16 cellular contexts compared by ENCODE assay signal in the genomic region with DNA sequence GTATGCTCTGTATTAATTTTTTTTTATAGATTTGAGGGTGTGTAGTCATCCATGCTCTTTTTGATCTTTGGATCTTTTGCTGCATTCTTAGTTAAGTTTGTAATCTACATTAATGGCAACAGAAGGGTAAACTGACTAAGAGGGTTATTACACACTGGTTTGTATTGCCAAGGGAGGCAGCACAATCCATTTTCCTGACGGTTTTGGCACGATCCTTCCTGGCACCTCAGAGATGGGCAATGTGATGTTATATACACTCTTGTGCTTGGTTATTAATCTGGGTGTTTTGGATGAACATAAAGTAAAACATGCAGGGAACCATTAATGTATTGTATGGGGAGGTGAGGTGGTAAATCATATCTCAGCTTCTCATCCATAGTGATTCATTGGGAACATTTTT.
"Had no signal": no experiment of that assay in that cellular context is flagged by ENCODE, and none has a peak within 500 bp of the region (broad histone marks: within the 10 kb centered on the region; RNA-seq: fewer than 3 reads in every experiment).

No MANE protein-coding gene starts in this region.

- H3K4me3 Mint-ChIP-seq: activated B cell treated with CpG ODN at 0.5 μM for 24 hours; activated CD4-positive, alpha-beta T cell treated with anti-CD3 and anti-CD28 coated beads, Interleukin-2, amount 10 ng/mL, durations not matched to agents 7 days and 5 days; nephron; T-helper 17 cell had no signal

- H3K27me3 ChIP-seq: cardiac muscle cell, upper lobe of right lung had no signal

- FAIRE-seq: endometrium had no signal

- H3K36me3 ChIP-seq: cardiac muscle cell, thoracic aorta, upper lobe of right lung had no signal

- H3K27ac ChIP-seq: cardiac muscle cell, skin epidermis, thoracic aorta, upper lobe of right lung had no signal

- H3K27me3 Mint-ChIP-seq: activated B cell treated with CpG ODN at 0.5 μM for 24 hours; activated CD4-positive, alpha-beta T cell treated with anti-CD3 and anti-CD28 coated beads, Interleukin-2, amount 10 ng/mL, durations not matched to agents 7 days and 5 days; T-helper 17 cell had no signal

- ATAC-seq: esophagus mucosa, T-helper 17 cell, upper lobe of right lung had no signal

- H3K9me3 ChIP-seq: thoracic aorta, upper lobe of right lung had no signal

- DNase-seq: activated B cell treated with CpG ODN at 0.5 μM for 24 hours; activated CD4-positive, alpha-beta T cell treated with anti-CD3 and anti-CD28 coated beads, Interleukin-2, amount 10 ng/mL, durations not matched to agents 7 days and 5 days; activated naive CD4-positive, alpha-beta T cell treated with anti-CD3 and anti-CD28 coated beads, Interleukin-2, amount 50 U/mL, for 16 hours; activated T-cell treated with anti-CD3 and anti-CD28 coated beads, Interleukin-2, amount 50 U/mL, for 1 hour; hypothalamus; mesendoderm; nucleus accumbens; posterior cingulate gyrus; T-helper 17 cell; upper lobe of right lung had no signal

- H3K4me3 ChIP-seq: cardiac muscle cell, skin epidermis, thoracic aorta, upper lobe of right lung had no signal

- H3K27ac Mint-ChIP-seq: activated B cell treated with CpG ODN at 0.5 μM for 24 hours; activated CD4-positive, alpha-beta T cell treated with anti-CD3 and anti-CD28 coated beads, Interleukin-2, amount 10 ng/mL, durations not matched to agents 7 days and 5 days; T-helper 17 cell had no signal

- H3K9me3 Mint-ChIP-seq: activated B cell treated with CpG ODN at 0.5 μM for 24 hours, nephron had no signal
